Comparison of ENCODE assay signal across 9 cellular contexts in genomic region chr4:26206339-26206738, GRCh38.
A peak's percentile ranks its signal among the peaks of the same experiment; 100 is the strongest.
DNase-seq lines count a peak whose midpoint lies in the region; ATAC-seq and TF ChIP-seq lines count a peak whose summit lies in the region.
"Had no signal": no experiment of that assay in that cellular context is flagged by ENCODE, and none has a peak within 500 bp of the region (broad histone marks: within the 10 kb centered on the region; RNA-seq: fewer than 3 reads in every experiment).

No MANE protein-coding gene starts in this region.

- intact Hi-C loops in heart left ventricle (cut with DNase I) (loop anchor here in 1 of 10 donors (10.0 kb wide), 1 partner anchor 118 kb away; the partner anchor contains the start of gene RBPJ), head of caudate nucleus (cut with DNase I) (no loop called here)
- intact Hi-C loops in activated CD4-positive, alpha-beta T cell treated with anti-CD3 and anti-CD28 coated beads, Interleukin-2, amount 10 ng/mL, durations not matched to agents 24 days and 14 days (cut with micrococcal nuclease): no loop called here

- peaks cover 9% of the 10 kb centered on the region for H3K27me3 Mint-ChIP-seq in activated CD4-positive, alpha-beta T cell treated with anti-CD3 and anti-CD28 coated beads, Interleukin-2, amount 10 ng/mL, durations not matched to agents 24 days and 14 days

- no peak for TF ChIP-seq POLR2A in heart left ventricle (IDR thresholded peaks at IDR 0.05)

- no peak overlapping the region for H3K27ac Mint-ChIP-seq in activated naive CD4-positive, alpha-beta T cell treated with anti-CD3 and anti-CD28 coated beads, Interleukin-2, amount 50 U/mL, for 72 hours
- no peak overlapping the region for H3K27ac Mint-ChIP-seq in activated CD4-positive, alpha-beta T cell treated with anti-CD3 and anti-CD28 coated beads, Interleukin-2, amount 10 ng/mL, durations not matched to agents 24 days and 14 days

- peaks cover 9 to 18% of the 10 kb centered on the region in 2 donors for H3K9me3 Mint-ChIP-seq in activated naive CD4-positive, alpha-beta T cell treated with anti-CD3 and anti-CD28 coated beads, Interleukin-2, amount 50 U/mL, for 72 hours
- peaks cover 19% of the 10 kb centered on the region for H3K9me3 Mint-ChIP-seq in activated CD4-positive, alpha-beta T cell treated with anti-CD3 and anti-CD28 coated beads, Interleukin-2, amount 10 ng/mL, durations not matched to agents 24 days and 14 days

- no peak overlapping the region for H3K9ac ChIP-seq in skeletal muscle satellite cell (ENCODE audit: low read depth, low read length)

- H3K9me3 ChIP-seq in heart left ventricle (no peaks in the 10 kb centered on the region), skeletal muscle satellite cell (replicated peaks; ENCODE audit: low read length) (no peaks in the 10 kb centered on the region)

- no peak overlapping the region for H3K4me3 Mint-ChIP-seq in activated CD4-positive, alpha-beta T cell treated with anti-CD3 and anti-CD28 coated beads, Interleukin-2, amount 10 ng/mL, durations not matched to agents 24 days and 14 days

- peaks cover 13 to 40% of the 10 kb centered on the region in 2 donors for H3K36me3 Mint-ChIP-seq in activated naive CD4-positive, alpha-beta T cell treated with anti-CD3 and anti-CD28 coated beads, Interleukin-2, amount 50 U/mL, for 72 hours
- peaks cover 10% of the 10 kb centered on the region for H3K36me3 Mint-ChIP-seq in activated CD4-positive, alpha-beta T cell treated with anti-CD3 and anti-CD28 coated beads, Interleukin-2, amount 10 ng/mL, durations not matched to agents 24 days and 14 days (ENCODE audit: low read depth)

- in situ Hi-C loops in astrocyte of the cerebellum (cut with HindIII; ENCODE audit: low sequenced_read_pairs): no loop called here

- H3K27ac ChIP-seq in heart left ventricle: peak overlapping the region in 5 of 12 donors; percentile 4 to 22 (median 16)

- DNase-seq in GM04503 (ENCODE audit: low read depth): peak; percentile 80
- DNase-seq in astrocyte of the cerebellum (ENCODE audit: low read depth): peak; percentile 95
- DNase-seq in heart left ventricle: peak in 3 of 5 donors; percentile 44 to 46 (median 44)
- DNase-seq in activated naive CD4-positive, alpha-beta T cell treated with anti-CD3 and anti-CD28 coated beads, Interleukin-2, amount 50 U/mL, for 72 hours (ENCODE audit: low spot score in 2 of 2): no peak
- DNase-seq in activated CD4-positive, alpha-beta T cell treated with anti-CD3 and anti-CD28 coated beads, Interleukin-2, amount 10 ng/mL, durations not matched to agents 24 days and 14 days: no peak
- DNase-seq in head of caudate nucleus: no peak
- DNase-seq: activated T-cell treated with anti-CD3 and anti-CD28 coated beads for 4 hours had no signal

- 25 to 52% (median 33%) methylated on average over 2 of the region's 2 CpGs for WGBS in heart left ventricle, 4 donors

- H3K4me1 Mint-ChIP-seq in activated CD4-positive, alpha-beta T cell treated with anti-CD3 and anti-CD28 coated beads, Interleukin-2, amount 10 ng/mL, durations not matched to agents 24 days and 14 days: peaks cover 36% of the 10 kb centered on the region

- H3K4me3 ChIP-seq in astrocyte of the cerebellum (ENCODE audit: low read depth, low read length): no peak overlapping the region
- H3K4me3 ChIP-seq in heart left ventricle: no peak overlapping the region
- no peak overlapping the region for H3K4me3 ChIP-seq in skeletal muscle satellite cell (ENCODE audit: low read length)

- ATAC-seq in heart left ventricle (peak; percentile 68 to 88 (median 80)), HG02981 (IDR thresholded peaks at IDR 0.05; ENCODE audit: unreplicated experiment) (no peak)
- no peak for ATAC-seq in activated naive CD4-positive, alpha-beta T cell treated with anti-CD3 and anti-CD28 coated beads, Interleukin-2, amount 50 U/mL, for 72 hours

- H3K27me3 ChIP-seq in heart left ventricle: peaks cover 0 to 4% (median 0%) of the 10 kb centered on the region in 9 donors
- H3K27me3 ChIP-seq in skeletal muscle satellite cell (ENCODE audit: control insufficient read depth, insufficient read depth, low read length): peaks cover 21% of the 10 kb centered on the region

- peak overlapping the region; percentile 30 for H3K4me2 ChIP-seq in skeletal muscle satellite cell (ENCODE audit: low read length)

- no peaks in the 10 kb centered on the region for H3K36me3 ChIP-seq in heart left ventricle
- H3K36me3 ChIP-seq in skeletal muscle satellite cell (ENCODE audit: insufficient read depth, low read length): no peaks in the 10 kb centered on the region

- H3K4me1 ChIP-seq in heart left ventricle: peaks cover 0 to 32% (median 10%) of the 10 kb centered on the region in 12 donors
- peaks cover 16% of the 10 kb centered on the region for H3K4me1 ChIP-seq in skeletal muscle satellite cell (ENCODE audit: control insufficient read depth, insufficient read depth, low read length)

- TF ChIP-seq CTCF in astrocyte of the cerebellum (IDR thresholded peaks at IDR 0.05; ENCODE audit: low read depth, low read length, missing control alignments) (no peak), heart left ventricle (IDR thresholded peaks at IDR 0.05) (no peak)

Comparison
In these comparisons a context has a peak if more than half of its experiments do, and no peak if none do; other contexts are left out.
1. DNase-seq: peak in GM04503 (single experiment), astrocyte of the cerebellum (single experiment) and heart left ventricle (3 of 5); none in activated naive CD4-positive, alpha-beta T cell treated with anti-CD3 and anti-CD28 coated beads, Interleukin-2, amount 50 U/mL, for 72 hours (0 of 2), activated CD4-positive, alpha-beta T cell treated with anti-CD3 and anti-CD28 coated beads, Interleukin-2, amount 10 ng/mL, durations not matched to agents 24 days and 14 days (single experiment) and head of caudate nucleus (0 of 42).
2. ATAC-seq: peak in heart left ventricle (4 of 4); none in activated naive CD4-positive, alpha-beta T cell treated with anti-CD3 and anti-CD28 coated beads, Interleukin-2, amount 50 U/mL, for 72 hours (0 of 2) and HG02981 (single experiment).